In genomic region chrX:372856-373640, GRCh38 we compare ENCODE assay signal across 7 cellular contexts. TPM values are rescaled to one million over a fixed set of nuclear protein-coding genes. Genes with fewer than 3 reads are reported as not detected.
A peak's percentile ranks its signal among the peaks of the same experiment; 100 is the strongest.
DNase-seq lines count a peak whose midpoint lies in the region; ATAC-seq and TF ChIP-seq lines count a peak whose summit lies in the region.

No MANE protein-coding gene starts in this region.

- H3K27ac Mint-ChIP-seq in activated naive CD8-positive, alpha-beta T cell treated with anti-CD3 and anti-CD28 coated beads, Interleukin-2, amount 50 U/mL, for 24 hours, result no peak overlapping the region

- WGBS in spleen, 5 donors, result 14 to 39% (median 15%) methylated on average over 22 to 63 of the region's 63 CpGs

- peaks cover 11 to 51% (median 23%) of the 10 kb centered on the region in 6 donors for H3K4me1 ChIP-seq in spleen

- intact Hi-C loops in spleen (cut with DNase I; ENCODE audit: low total_unique reads), result no loop called here

- H3K27ac ChIP-seq in spleen, result no peak overlapping the region

- H3K9me3 ChIP-seq in spleen, result no peaks in the 10 kb centered on the region

- peaks cover 4% of the 10 kb centered on the region for H3K36me3 Mint-ChIP-seq in activated naive CD8-positive, alpha-beta T cell treated with anti-CD3 and anti-CD28 coated beads, Interleukin-2, amount 50 U/mL, for 24 hours (ENCODE audit: low read depth)

- TF ChIP-seq CTCF in HFF-Myc (IDR thresholded peaks at IDR 0.05; ENCODE audit: low read depth, low read length, missing control alignments), result no peak
- TF ChIP-seq CTCF in spleen (IDR thresholded peaks at IDR 0.05 in 8 of 11, conservative IDR thresholded peaks at IDR 0.05 in 3 of 11), result no peak

- no peak for ATAC-seq in activated naive CD8-positive, alpha-beta T cell treated with anti-CD3 and anti-CD28 coated beads, Interleukin-2, amount 50 U/mL, for 24 hours
- ATAC-seq in HG03095 (IDR thresholded peaks at IDR 0.05; ENCODE audit: unreplicated experiment), result no peak
- no peak for ATAC-seq in GM18519 (IDR thresholded peaks at IDR 0.05; ENCODE audit: low FRiP score, unreplicated experiment)
- no peak for ATAC-seq in HG02678 (IDR thresholded peaks at IDR 0.05; ENCODE audit: unreplicated experiment)

- H3K27me3 Mint-ChIP-seq in activated naive CD8-positive, alpha-beta T cell treated with anti-CD3 and anti-CD28 coated beads, Interleukin-2, amount 50 U/mL, for 24 hours, result peaks cover 28% of the 10 kb centered on the region

- no peak for TF ChIP-seq POLR2A in spleen (IDR thresholded peaks at IDR 0.05)

- H3K27me3 ChIP-seq in spleen (replicated peaks in 1 of 7), result peaks cover 0 to 63% (median 32%) of the 10 kb centered on the region in 7 donors

- H3K4me3 Mint-ChIP-seq in activated naive CD8-positive, alpha-beta T cell treated with anti-CD3 and anti-CD28 coated beads, Interleukin-2, amount 50 U/mL, for 24 hours, result peak overlapping the region; percentile 67

- H3K4me3 ChIP-seq in HFF-Myc (replicated peaks; ENCODE audit: low read depth, low read length) (peak overlapping the region; percentile 60), iPS-11a (ENCODE audit: low read depth, low read length) (peak overlapping the region; percentile 54), spleen (peak overlapping the region in 6 of 8 donors; percentile 14 to 68 (median 46))

- H3K9me3 Mint-ChIP-seq in activated naive CD8-positive, alpha-beta T cell treated with anti-CD3 and anti-CD28 coated beads, Interleukin-2, amount 50 U/mL, for 24 hours, result no peaks in the 10 kb centered on the region

- peaks cover 33% of the 10 kb centered on the region for H3K4me1 Mint-ChIP-seq in activated naive CD8-positive, alpha-beta T cell treated with anti-CD3 and anti-CD28 coated beads, Interleukin-2, amount 50 U/mL, for 24 hours

- DNase-seq in HFF-Myc (ENCODE audit: extremely low read depth, low read depth) (no peak), spleen (peak; percentile 72)
- no peak for DNase-seq in activated naive CD8-positive, alpha-beta T cell treated with anti-CD3 and anti-CD28 coated beads, Interleukin-2, amount 50 U/mL, for 24 hours

- H3K36me3 ChIP-seq in spleen, result no peaks in the 10 kb centered on the region

RNA-seq across cellular contexts. Expression of gene PPP2R3B, which starts 13.7 kb away (rescaled TPM):
- total RNA-seq in spleen, result 10 to 100 TPM; 12.6 to 34.2 (median 24.4) TPM
- polyA plus RNA-seq in spleen, result 10 to 100 TPM; 27.0 to 62.2 (median 45.8) TPM

RNA-seq across cellular contexts. Expression of gene GTPBP6, which starts 54.5 kb away (rescaled TPM):
- total RNA-seq in spleen, result 10 to 100 TPM; 25.4 to 50.4 (median 37.6) TPM
- polyA plus RNA-seq in spleen, result 10 to 100 TPM; 43.8 to 69.4 (median 43.9) TPM
